ENCODE assay signal across 1 cellular context in genomic region chr17:63477471-63478440, GRCh38.
A peak's percentile ranks its signal among the peaks of the same experiment; 100 is the strongest.
TF ChIP-seq lines count a peak whose summit lies in the region.

No MANE protein-coding gene starts in this region.

TF ChIP-seq in HepG2, 621 proteins besides CTCF, POLR2A, EP300 and RAD21:
- TF ChIP-seq SPEN (CRISPR knock-in tag; IDR thresholded peaks at IDR 0.05; ENCODE audit: low read depth) (peak; percentile 21; the same call in 1 of the 2 replicates), ZNF800 (CRISPR knock-in tag; IDR thresholded peaks at IDR 0.05) (peak; percentile 89; the same call in 1 of the 2 replicates), CCAR2 (optimal IDR thresholded peaks at IDR 0.05; ENCODE audit: low read depth, low read length) (no peak), ARID2 (CRISPR knock-in tag; IDR thresholded peaks at IDR 0.05; ENCODE audit: borderline replicate concordance) (no peak), BRCA1 (CRISPR knock-in tag; IDR thresholded peaks at IDR 0.05) (no peak), HNRNPH1 (optimal IDR thresholded peaks at IDR 0.05; ENCODE audit: low read depth, low read length) (no peak), PITX1 (CRISPR knock-in tag; IDR thresholded peaks at IDR 0.05) (peak; percentile 30; the same call in 1 of the 2 replicates), KDM5B (CRISPR knock-in tag; IDR thresholded peaks at IDR 0.05; ENCODE audit: borderline replicate concordance) (0 out of 2 replicates have a peak, but pooled peaks have one; percentile 10), BRD4 (CRISPR knock-in tag; IDR thresholded peaks at IDR 0.05) (no peak), MAX (IDR thresholded peaks at IDR 0.05) (0 out of 2 replicates have a peak, but pooled peaks have one; percentile 1), SALL1 (CRISPR knock-in tag; IDR thresholded peaks at IDR 0.05) (peak; percentile 4; the same call in 1 of the 2 replicates), SP4 (CRISPR knock-in tag; IDR thresholded peaks at IDR 0.05) (0 out of 2 replicates have a peak, but pooled peaks have one; percentile 5), ZNF574 (CRISPR knock-in tag; IDR thresholded peaks at IDR 0.05) (peak; percentile 16; the same call in 1 of the 2 replicates), MTA1 (CRISPR knock-in tag; IDR thresholded peaks at IDR 0.05; ENCODE audit: borderline replicate concordance) (0 out of 2 replicates have a peak, but pooled peaks have one; percentile 21)
- TF ChIP-seq, protein P1, sequence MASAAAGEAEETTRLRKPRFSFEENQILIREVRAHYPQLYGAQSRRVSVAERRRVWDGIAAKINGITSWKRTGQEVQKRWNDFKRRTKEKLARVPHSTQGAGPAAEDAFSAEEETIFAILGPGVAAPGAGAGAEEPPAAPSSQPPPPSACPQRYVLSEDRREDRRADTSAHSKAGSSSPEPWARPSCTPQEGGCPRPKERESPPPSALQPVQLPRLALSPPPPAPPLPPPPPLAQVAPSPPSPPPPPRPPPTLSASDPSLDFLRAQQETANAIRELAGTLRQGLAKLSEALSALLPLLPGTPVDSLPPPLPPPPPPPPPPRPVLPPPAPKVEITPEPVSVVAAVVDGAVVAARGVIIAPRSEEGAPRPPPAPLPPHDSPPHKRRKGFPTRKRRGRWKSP (CRISPR knock-in tag; IDR thresholded peaks at IDR 0.05): peak; percentile 8; the same call in 1 of the 2 replicates
- TF ChIP-seq, protein P2, sequence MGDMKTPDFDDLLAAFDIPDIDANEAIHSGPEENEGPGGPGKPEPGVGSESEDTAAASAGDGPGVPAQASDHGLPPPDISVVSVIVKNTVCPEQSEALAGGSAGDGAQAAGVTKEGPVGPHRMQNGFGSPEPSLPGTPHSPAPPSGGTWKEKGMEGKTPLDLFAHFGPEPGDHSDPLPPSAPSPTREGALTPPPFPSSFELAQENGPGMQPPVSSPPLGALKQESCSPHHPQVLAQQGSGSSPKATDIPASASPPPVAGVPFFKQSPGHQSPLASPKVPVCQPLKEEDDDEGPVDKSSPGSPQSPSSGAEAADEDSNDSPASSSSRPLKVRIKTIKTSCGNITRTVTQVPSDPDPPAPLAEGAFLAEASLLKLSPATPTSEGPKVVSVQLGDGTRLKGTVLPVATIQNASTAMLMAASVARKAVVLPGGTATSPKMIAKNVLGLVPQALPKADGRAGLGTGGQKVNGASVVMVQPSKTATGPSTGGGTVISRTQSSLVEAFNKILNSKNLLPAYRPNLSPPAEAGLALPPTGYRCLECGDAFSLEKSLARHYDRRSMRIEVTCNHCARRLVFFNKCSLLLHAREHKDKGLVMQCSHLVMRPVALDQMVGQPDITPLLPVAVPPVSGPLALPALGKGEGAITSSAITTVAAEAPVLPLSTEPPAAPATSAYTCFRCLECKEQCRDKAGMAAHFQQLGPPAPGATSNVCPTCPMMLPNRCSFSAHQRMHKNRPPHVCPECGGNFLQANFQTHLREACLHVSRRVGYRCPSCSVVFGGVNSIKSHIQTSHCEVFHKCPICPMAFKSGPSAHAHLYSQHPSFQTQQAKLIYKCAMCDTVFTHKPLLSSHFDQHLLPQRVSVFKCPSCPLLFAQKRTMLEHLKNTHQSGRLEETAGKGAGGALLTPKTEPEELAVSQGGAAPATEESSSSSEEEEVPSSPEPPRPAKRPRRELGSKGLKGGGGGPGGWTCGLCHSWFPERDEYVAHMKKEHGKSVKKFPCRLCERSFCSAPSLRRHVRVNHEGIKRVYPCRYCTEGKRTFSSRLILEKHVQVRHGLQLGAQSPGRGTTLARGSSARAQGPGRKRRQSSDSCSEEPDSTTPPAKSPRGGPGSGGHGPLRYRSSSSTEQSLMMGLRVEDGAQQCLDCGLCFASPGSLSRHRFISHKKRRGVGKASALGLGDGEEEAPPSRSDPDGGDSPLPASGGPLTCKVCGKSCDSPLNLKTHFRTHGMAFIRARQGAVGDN (CRISPR knock-in tag; IDR thresholded peaks at IDR 0.05): peak; percentile 28; the same call in 1 of the 2 replicates
- TF ChIP-seq, protein P3, sequence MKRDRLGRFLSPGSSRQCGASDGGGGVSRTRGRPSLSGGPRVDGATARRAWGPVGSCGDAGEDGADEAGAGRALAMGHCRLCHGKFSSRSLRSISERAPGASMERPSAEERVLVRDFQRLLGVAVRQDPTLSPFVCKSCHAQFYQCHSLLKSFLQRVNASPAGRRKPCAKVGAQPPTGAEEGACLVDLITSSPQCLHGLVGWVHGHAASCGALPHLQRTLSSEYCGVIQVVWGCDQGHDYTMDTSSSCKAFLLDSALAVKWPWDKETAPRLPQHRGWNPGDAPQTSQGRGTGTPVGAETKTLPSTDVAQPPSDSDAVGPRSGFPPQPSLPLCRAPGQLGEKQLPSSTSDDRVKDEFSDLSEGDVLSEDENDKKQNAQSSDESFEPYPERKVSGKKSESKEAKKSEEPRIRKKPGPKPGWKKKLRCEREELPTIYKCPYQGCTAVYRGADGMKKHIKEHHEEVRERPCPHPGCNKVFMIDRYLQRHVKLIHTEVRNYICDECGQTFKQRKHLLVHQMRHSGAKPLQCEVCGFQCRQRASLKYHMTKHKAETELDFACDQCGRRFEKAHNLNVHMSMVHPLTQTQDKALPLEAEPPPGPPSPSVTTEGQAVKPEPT (CRISPR knock-in tag; IDR thresholded peaks at IDR 0.05; ENCODE audit: low read depth): no peak
TF ChIP-seq in HepG2: peak in this region for 11.
